Comparison of ENCODE assay signal across 23 cellular contexts in genomic region chr22:47221840-47222615, GRCh38.
DNase-seq lines count a peak whose midpoint lies in the region; ATAC-seq and TF ChIP-seq lines count a peak whose summit lies in the region.
"Had no signal": no experiment of that assay in that cellular context is flagged by ENCODE, and none has a peak within 500 bp of the region (broad histone marks: within the 10 kb centered on the region; RNA-seq: fewer than 3 reads in every experiment).

No MANE protein-coding gene starts in this region.

- no peak for TF ChIP-seq CTCF in H9 (conservative IDR thresholded peaks at IDR 0.05)
- no peak for TF ChIP-seq CTCF in osteocyte (IDR thresholded peaks at IDR 0.05)

- no peak overlapping the region for H2BK20ac ChIP-seq in H9 (ENCODE audit: low read depth, low read length, poor library complexity, severe bottlenecking)

- no peak overlapping the region for H4K5ac ChIP-seq in H9 (ENCODE audit: insufficient read length, low read depth, low read length)

- H3K27ac ChIP-seq in H9 (ENCODE audit: insufficient read length, low read depth, low read length) = no peak overlapping the region
- H3K27ac ChIP-seq: heart right ventricle, thyroid gland had no signal

- H2BK120ac ChIP-seq in H9 (ENCODE audit: low read depth, low read length, poor library complexity, severe bottlenecking) = no peak overlapping the region

- H3K4ac ChIP-seq in H9 (ENCODE audit: low read depth, low read length) = no peak overlapping the region

- no peak overlapping the region for H3K27ac Mint-ChIP-seq in H9
- H3K27ac Mint-ChIP-seq in effector memory CD8-positive, alpha-beta T cell = peak overlapping the region; percentile 16 to 38
- no peak overlapping the region for H3K27ac Mint-ChIP-seq in osteocyte (ENCODE audit: unreplicated experiment)
- H3K27ac Mint-ChIP-seq in activated T-cell treated with anti-CD3 and anti-CD28 coated beads, Interleukin-2, amount 50 U/mL, for 72 hours = no peak overlapping the region
- H3K27ac Mint-ChIP-seq: activated B cell treated with CpG ODN at 0.5 μM for 24 hours; CD4-positive, CD25-positive, alpha-beta regulatory T cell; immature natural killer cell had no signal

- H3T11ph ChIP-seq in H9 (ENCODE audit: low read length) = no peak overlapping the region

- DNase-seq in H9 = peak; percentile 5
- peak; percentile 88 for DNase-seq in NCI-H146 (lab: John Stamatoyannopoulos, UW)
- no peak for DNase-seq in effector memory CD8-positive, alpha-beta T cell
- peak; percentile 73 for DNase-seq in osteocyte (ENCODE audit: extremely low spot score, unreplicated experiment)
- DNase-seq in activated effector memory CD4-positive, alpha-beta T cell treated with Interleukin-2 at 50 U/mL for 16 hours = no peak
- no peak for DNase-seq in HuH-7.5 (ENCODE audit: low spot score)
- DNase-seq in activated naive CD4-positive, alpha-beta T cell treated with anti-CD3 and anti-CD28 coated beads, Interleukin-2, amount 50 U/mL, for 16 hours = no peak
- no peak for DNase-seq in activated T-cell treated with anti-CD3 and anti-CD28 coated beads, Interleukin-2, amount 50 U/mL, for 72 hours
- DNase-seq: activated B cell treated with CpG ODN at 0.5 μM for 24 hours; CD4-positive, CD25-positive, alpha-beta regulatory T cell; central memory CD4-positive, alpha-beta T cell; DMS 273 treated with DMSO at 0.1 percent for 48 hours; GDM1; heart right ventricle; immature natural killer cell; KG1; NCI-H2029 treated with DMSO at 0.1 percent for 48 hours; NCI-H774; OCI-M1; stimulated activated CD4-positive, alpha-beta T cell treated with anti-CD3 and anti-CD28 coated beads, Interleukin-4, amount 100 ng/mL, for 4 hours; stimulated activated naive CD8-positive, alpha-beta T cell treated with anti-CD3 and anti-CD28 coated beads, Interleukin-15, Interleukin-2, amounts not matched to agents 100 U/mL and 50 U/mL, for 24 hours; thyroid gland had no signal

- H3K9ac ChIP-seq in H9 (ENCODE audit: extremely low read depth, insufficient read length, low read length) = no peak overlapping the region

- no peak overlapping the region for H4K8ac ChIP-seq in H9 (replicated peaks; ENCODE audit: insufficient read length, low read depth, low read length)

- H3K23ac ChIP-seq in H9 (ENCODE audit: insufficient read length, low read depth, low read length) = no peak overlapping the region

- no peak for ATAC-seq in effector memory CD8-positive, alpha-beta T cell (replicated peaks)
- ATAC-seq in activated T-cell treated with anti-CD3 and anti-CD28 coated beads, Interleukin-2, amount 50 U/mL, for 72 hours (replicated peaks in 1 of 2) = no peak
- ATAC-seq: activated naive CD4-positive, alpha-beta T cell treated with anti-CD3 and anti-CD28 coated beads, Interleukin-2, amount 50 U/mL, for 72 hours; heart right ventricle; stimulated activated naive CD8-positive, alpha-beta T cell treated with anti-CD3 and anti-CD28 coated beads, Interleukin-15, Interleukin-2, amounts not matched to agents 100 U/mL and 50 U/mL, for 24 hours had no signal

- H2AFZ ChIP-seq in H9 (ENCODE audit: low read length) = no peak overlapping the region

- H3K23me2 ChIP-seq in H9 (ENCODE audit: insufficient read length, low read depth, low read length, poor library complexity, severe bottlenecking) = no peaks in the 10 kb centered on the region

- H3K36me3 Mint-ChIP-seq in H9 (ENCODE audit: insufficient read depth in 1 of 3, low read depth in 3 of 3) (peaks cover 2 to 28% (median 21%) of the 10 kb centered on the region in 3 experiments), osteocyte (ENCODE audit: unreplicated experiment) (no peaks in the 10 kb centered on the region)
- H3K36me3 Mint-ChIP-seq in effector memory CD8-positive, alpha-beta T cell (ENCODE audit: insufficient read depth) = peaks cover 7% of the 10 kb centered on the region
- H3K36me3 Mint-ChIP-seq in activated T-cell treated with anti-CD3 and anti-CD28 coated beads, Interleukin-2, amount 50 U/mL, for 72 hours (ENCODE audit: insufficient read depth in 2 of 2) = no peaks in the 10 kb centered on the region
- H3K36me3 Mint-ChIP-seq: activated naive CD4-positive, alpha-beta T cell treated with anti-CD3 and anti-CD28 coated beads, Interleukin-2, amount 50 U/mL, for 72 hours; CD4-positive, CD25-positive, alpha-beta regulatory T cell had no signal

- H3K27me3 Mint-ChIP-seq in H9 (ENCODE audit: low read depth) (peaks cover 4% of the 10 kb centered on the region), osteocyte (ENCODE audit: unreplicated experiment) (peaks cover 3% of the 10 kb centered on the region)
- peaks cover 10 to 25% of the 10 kb centered on the region in 2 donors for H3K27me3 Mint-ChIP-seq in effector memory CD8-positive, alpha-beta T cell
- no peaks in the 10 kb centered on the region for H3K27me3 Mint-ChIP-seq in activated T-cell treated with anti-CD3 and anti-CD28 coated beads, Interleukin-2, amount 50 U/mL, for 72 hours (ENCODE audit: low read depth)
- H3K27me3 Mint-ChIP-seq: activated B cell treated with CpG ODN at 0.5 μM for 24 hours; CD4-positive, CD25-positive, alpha-beta regulatory T cell had no signal

- no CpG with 5 or more reads among the region's 20 CpGs for WGBS in H9 (ENCODE audit: extremely low coverage, insufficient read length, low lambda C conversion rate)

- H3K27me3 ChIP-seq in H9 (ENCODE audit: insufficient read depth, low read length) = no peaks in the 10 kb centered on the region
- H3K27me3 ChIP-seq: thyroid gland had no signal

- H3K56ac ChIP-seq in H9 (ENCODE audit: insufficient read length, low read depth, low read length) = no peak overlapping the region

- H4K20me1 ChIP-seq in H9 (ENCODE audit: control insufficient read depth, insufficient read depth, insufficient read length) = no peaks in the 10 kb centered on the region

- H3K4me2 ChIP-seq in H9 (ENCODE audit: insufficient read depth, insufficient read length, low read length) = no peak overlapping the region

- H3K18ac ChIP-seq in H9 (ENCODE audit: insufficient read length, low read depth, low read length) = no peak overlapping the region

- H4K91ac ChIP-seq in H9 (ENCODE audit: insufficient read length, low read depth, low read length) = no peak overlapping the region

- no peaks in the 10 kb centered on the region for H3K79me2 ChIP-seq in H9 (ENCODE audit: insufficient read depth, low read length)

- H3K9me3 Mint-ChIP-seq in H9 (peaks cover 67 to 94% of the 10 kb centered on the region in 2 experiments), osteocyte (ENCODE audit: unreplicated experiment) (no peaks in the 10 kb centered on the region)
- no peaks in the 10 kb centered on the region for H3K9me3 Mint-ChIP-seq in effector memory CD8-positive, alpha-beta T cell
- H3K9me3 Mint-ChIP-seq in activated T-cell treated with anti-CD3 and anti-CD28 coated beads, Interleukin-2, amount 50 U/mL, for 72 hours = peaks cover 0 to 4% of the 10 kb centered on the region in 2 donors
- H3K9me3 Mint-ChIP-seq: activated naive CD4-positive, alpha-beta T cell treated with anti-CD3 and anti-CD28 coated beads, Interleukin-2, amount 50 U/mL, for 72 hours; CD4-positive, CD25-positive, alpha-beta regulatory T cell; immature natural killer cell had no signal

- no peak overlapping the region for H3K4me3 Mint-ChIP-seq in H9
- H3K4me3 Mint-ChIP-seq in effector memory CD8-positive, alpha-beta T cell = no peak overlapping the region
- H3K4me3 Mint-ChIP-seq in osteocyte (ENCODE audit: unreplicated experiment) = no peak overlapping the region
- no peak overlapping the region for H3K4me3 Mint-ChIP-seq in activated T-cell treated with anti-CD3 and anti-CD28 coated beads, Interleukin-2, amount 50 U/mL, for 72 hours
- H3K4me3 Mint-ChIP-seq: activated B cell treated with CpG ODN at 0.5 μM for 24 hours; CD4-positive, CD25-positive, alpha-beta regulatory T cell; immature natural killer cell had no signal

- H2BK5ac ChIP-seq in H9 (ENCODE audit: insufficient read length, low read length) = no peak overlapping the region

- H2BK12ac ChIP-seq in H9 (ENCODE audit: insufficient read length, low read depth, low read length) = no peak overlapping the region

- no peak overlapping the region for H2BK15ac ChIP-seq in H9 (ENCODE audit: low read depth, low read length)

- no peaks in the 10 kb centered on the region for H3K4me1 ChIP-seq in H9 (ENCODE audit: insufficient read depth, low read length)
- H3K4me1 ChIP-seq: heart right ventricle, thyroid gland had no signal

- H3K79me1 ChIP-seq in H9 (ENCODE audit: insufficient read depth, low read depth, low read length, poor library complexity, severe bottlenecking) = no peaks in the 10 kb centered on the region

- no peak overlapping the region for H2AK5ac ChIP-seq in H9 (ENCODE audit: insufficient read length, low read length)

- H3K4me1 Mint-ChIP-seq in H9 (no peaks in the 10 kb centered on the region), osteocyte (ENCODE audit: unreplicated experiment) (no peaks in the 10 kb centered on the region)
- no peaks in the 10 kb centered on the region for H3K4me1 Mint-ChIP-seq in effector memory CD8-positive, alpha-beta T cell (ENCODE audit: low read depth in 2 of 2)
- H3K4me1 Mint-ChIP-seq in activated T-cell treated with anti-CD3 and anti-CD28 coated beads, Interleukin-2, amount 50 U/mL, for 72 hours (ENCODE audit: low read depth) = no peaks in the 10 kb centered on the region
- H3K4me1 Mint-ChIP-seq: activated B cell treated with CpG ODN at 0.5 μM for 24 hours, immature natural killer cell had no signal

- peaks cover 51% of the 10 kb centered on the region for H3K9me3 ChIP-seq in H9 (ENCODE audit: control insufficient read depth, low read depth, low read length)
- H3K9me3 ChIP-seq: thyroid gland had no signal

- no peak overlapping the region for H3K14ac ChIP-seq in H9 (ENCODE audit: insufficient read depth, low read length)

Comparison
In these comparisons a context has a peak if more than half of its experiments do, and no peak if none do; other contexts are left out.
1. DNase-seq: peak in H9 (single experiment), NCI-H146 (single experiment) and osteocyte (single experiment); none in effector memory CD8-positive, alpha-beta T cell (0 of 3), activated effector memory CD4-positive, alpha-beta T cell treated with Interleukin-2 at 50 U/mL for 16 hours (single experiment), HuH-7.5 (single experiment), activated naive CD4-positive, alpha-beta T cell treated with anti-CD3 and anti-CD28 coated beads, Interleukin-2, amount 50 U/mL, for 16 hours (single experiment) and activated T-cell treated with anti-CD3 and anti-CD28 coated beads, Interleukin-2, amount 50 U/mL, for 72 hours (0 of 2).
2. H3K27ac Mint-ChIP-seq: peak in effector memory CD8-positive, alpha-beta T cell (2 of 2); none in H9 (0 of 3), osteocyte (single experiment) and activated T-cell treated with anti-CD3 and anti-CD28 coated beads, Interleukin-2, amount 50 U/mL, for 72 hours (single experiment).